ENCODE assay signal across 11 cellular contexts in genomic region chr3:71537211-71537611, GRCh38. TPM values are rescaled to one million over a fixed set of nuclear protein-coding genes. Genes with fewer than 3 reads are reported as not detected.
DNase-seq lines count a peak whose midpoint lies in the region; ATAC-seq and TF ChIP-seq lines count a peak whose summit lies in the region.
"Had no signal": no experiment of that assay in that cellular context is flagged by ENCODE, and none has a peak within 500 bp of the region (broad histone marks: within the 10 kb centered on the region; RNA-seq: fewer than 3 reads in every experiment).

No MANE protein-coding gene starts in this region.

- H3K4me3 Mint-ChIP-seq in activated CD4-positive, alpha-beta T cell treated with anti-CD3 and anti-CD28 coated beads for 36 hours, result no peak overlapping the region

- H3K9me3 ChIP-seq in breast epithelium (no peaks in the 10 kb centered on the region), WERI-Rb-1 (ENCODE audit: severe bottlenecking) (no peaks in the 10 kb centered on the region)

- H3K36me3 ChIP-seq in breast epithelium, result no peaks in the 10 kb centered on the region
- no peaks in the 10 kb centered on the region for H3K36me3 ChIP-seq in H7 (replicated peaks; ENCODE audit: control insufficient read depth, insufficient read depth, low read length)
- no peaks in the 10 kb centered on the region for H3K36me3 ChIP-seq in WERI-Rb-1

- peak overlapping the region; percentile 34 to 71 for H3K27ac ChIP-seq in breast epithelium
- H3K27ac ChIP-seq in WERI-Rb-1, result no peak overlapping the region
- H3K27ac ChIP-seq: parathyroid adenoma had no signal

- intact Hi-C loops in breast epithelium (cut with DNase I; ENCODE audit: low total_unique reads), result no loop called here
- intact Hi-C loops in activated CD4-positive, alpha-beta T cell treated with anti-CD3 and anti-CD28 coated beads for 36 hours (cut with DNase I, micrococcal nuclease), result no loop called here

- H3K4me1 ChIP-seq in breast epithelium, result peaks cover 0 to 6% of the 10 kb centered on the region in 2 donors

- POLR2A ChIA-PET in activated CD4-positive, alpha-beta T cell treated with anti-CD3 and anti-CD28 coated beads for 36 hours (lab: Charles Lee), result no interaction called here

- H3K4me1 Mint-ChIP-seq in activated CD4-positive, alpha-beta T cell treated with anti-CD3 and anti-CD28 coated beads for 36 hours, result peaks cover 11% of the 10 kb centered on the region

- peaks cover 5% of the 10 kb centered on the region for H3K36me3 Mint-ChIP-seq in activated CD4-positive, alpha-beta T cell treated with anti-CD3 and anti-CD28 coated beads for 36 hours (ENCODE audit: low read depth)

- peak overlapping the region in 1 of 3 donors; percentile 9 for H3K4me3 ChIP-seq in breast epithelium
- no peak overlapping the region for H3K4me3 ChIP-seq in H7 (ENCODE audit: insufficient read depth, low read depth, low read length)
- no peak overlapping the region for H3K4me3 ChIP-seq in WERI-Rb-1 (ENCODE audit: low read depth, low read length)

- DNase-seq in A172 (ENCODE audit: low spot score), result peak; percentile 95
- peak; percentile 14 for DNase-seq in HPDE6-E6E7 (ENCODE audit: extremely low spot score)
- peak in 1 of 2 donors; percentile 62 for DNase-seq in breast epithelium (ENCODE audit: low spot score in 2 of 2)
- DNase-seq in left kidney (ENCODE audit: low read depth, low spot score), result peak; percentile 81
- no peak for DNase-seq in H7
- DNase-seq in WERI-Rb-1, result no peak
- DNase-seq in NCI-H2171 (lab: John Stamatoyannopoulos, UW), result no peak
- no peak for DNase-seq in activated CD4-positive, alpha-beta T cell treated with anti-CD3 and anti-CD28 coated beads for 36 hours
- DNase-seq: activated naive CD4-positive, alpha-beta T cell treated with Interleukin-2 at 50 U/mL for 16 hours; NCI-H510A had no signal

- TF ChIP-seq POLR2A in breast epithelium (IDR thresholded peaks at IDR 0.05), result no peak

- no peaks in the 10 kb centered on the region for H3K9me3 Mint-ChIP-seq in activated CD4-positive, alpha-beta T cell treated with anti-CD3 and anti-CD28 coated beads for 36 hours (ENCODE audit: low read depth)

- H3K27ac Mint-ChIP-seq in activated CD4-positive, alpha-beta T cell treated with anti-CD3 and anti-CD28 coated beads for 36 hours, result no peak overlapping the region

- H3K27me3 ChIP-seq in breast epithelium (no peaks in the 10 kb centered on the region), H7 (ENCODE audit: control insufficient read depth, insufficient read depth, low read length) (no peaks in the 10 kb centered on the region), WERI-Rb-1 (ENCODE audit: insufficient read depth, low read depth, severe bottlenecking) (no peaks in the 10 kb centered on the region)

- H3K27me3 Mint-ChIP-seq in activated CD4-positive, alpha-beta T cell treated with anti-CD3 and anti-CD28 coated beads for 36 hours, result peaks cover 5% of the 10 kb centered on the region

- no peak for ATAC-seq in activated CD4-positive, alpha-beta T cell treated with anti-CD3 and anti-CD28 coated beads for 36 hours

- CTCF ChIA-PET in activated CD4-positive, alpha-beta T cell treated with anti-CD3 and anti-CD28 coated beads for 36 hours (lab: Charles Lee), result no interaction called here

- TF ChIP-seq CTCF in breast epithelium (IDR thresholded peaks at IDR 0.05) (no peak), WERI-Rb-1 (IDR thresholded peaks at IDR 0.05; ENCODE audit: low read depth, low read length) (no peak)

RNA-seq across cellular contexts. Expression of gene FOXP1, which starts 46.3 kb away (rescaled TPM):
- 10.3 and 16.1 TPM in 2 replicates for total RNA-seq in A172 (2014; rRNA removed; shearing (Covaris generic))
- 100 to 1,000 TPM in 2 of 3 donors, 10 to 100 TPM in 1; 61.9 to 267 (median 146) TPM for total RNA-seq in breast epithelium
- total RNA-seq in H7 (2014; rRNA removed; shearing (Covaris generic)), result 22.4 and 24.7 TPM in 2 replicates
- 100 to 1,000 TPM; 108 to 153 TPM for total RNA-seq in activated CD4-positive, alpha-beta T cell treated with anti-CD3 and anti-CD28 coated beads for 36 hours

Comparison
In these comparisons a context has a peak if more than half of its experiments do, and no peak if none do; other contexts are left out.
1. DNase-seq: peak in A172 (single experiment), HPDE6-E6E7 (single experiment) and left kidney (single experiment); none in H7 (single experiment), WERI-Rb-1 (single experiment), NCI-H2171 (single experiment) and activated CD4-positive, alpha-beta T cell treated with anti-CD3 and anti-CD28 coated beads for 36 hours (single experiment).